ENCODE assay signal across 8 cellular contexts in genomic region chr22:40533712-40534378, GRCh38.
DNase-seq lines count a peak whose midpoint lies in the region; ATAC-seq and TF ChIP-seq lines count a peak whose summit lies in the region.

No MANE protein-coding gene starts in this region.

- no peak overlapping the region for H2AFZ ChIP-seq in SU-DHL-6 (ENCODE audit: low read depth, low read length, severe bottlenecking)

- peaks cover 25% of the 10 kb centered on the region for H3F3A ChIP-seq in SU-DHL-6 (ENCODE audit: insufficient read depth)

- H3K36me3 ChIP-seq in SU-DHL-6 (ENCODE audit: low read length) (no peaks in the 10 kb centered on the region; the same call in 1 of the 2 replicates), brain microvascular endothelial cell (replicated peaks) (no peaks in the 10 kb centered on the region)

- peak overlapping the region; percentile 88 for H3K4me2 ChIP-seq in SU-DHL-6 (ENCODE audit: low read depth, low read length, poor library complexity, severe bottlenecking)

- H4K20me1 ChIP-seq in SU-DHL-6 (ENCODE audit: low read depth, low read length), result no peaks in the 10 kb centered on the region

- peak overlapping the region; percentile 84 for H3K27ac ChIP-seq in SU-DHL-6 (ENCODE audit: low read depth, low read length)
- peak overlapping the region; percentile 70 for H3K27ac ChIP-seq in brain microvascular endothelial cell
- H3K27ac ChIP-seq in layer of hippocampus (ENCODE audit: low read depth, low read length), result peak overlapping the region; percentile 12

- peaks cover 65% of the 10 kb centered on the region for H3K79me2 ChIP-seq in SU-DHL-6 (ENCODE audit: insufficient read depth, low read length)

- TF ChIP-seq CTCF in SU-DHL-6 (IDR thresholded peaks at IDR 0.05; ENCODE audit: insufficient read depth, low read length, poor library complexity, severe bottlenecking), result no peak
- no peak for TF ChIP-seq CTCF in brain microvascular endothelial cell (IDR thresholded peaks at IDR 0.05; ENCODE audit: low read depth, low read length, missing control alignments)

- peak; percentile 69 for DNase-seq in brain microvascular endothelial cell
- peak; percentile 19 to 20 for DNase-seq in stimulated activated CD8-positive, alpha-beta memory T cell treated with anti-CD3 and anti-CD28 coated beads, Interleukin-7, amount 100 ng/mL, for 1 hour (ENCODE audit: low read depth in 2 of 2)
- no peak for DNase-seq in 8988T

- H3K27me3 ChIP-seq in SU-DHL-6 (ENCODE audit: low read length) (no peaks in the 10 kb centered on the region), brain microvascular endothelial cell (replicated peaks) (no peaks in the 10 kb centered on the region), layer of hippocampus (ENCODE audit: control insufficient read depth, insufficient read depth, low read length) (no peaks in the 10 kb centered on the region)

- H3K9ac ChIP-seq in SU-DHL-6 (ENCODE audit: low read length), result peak overlapping the region; percentile 63

- ATAC-seq in GM18861 (IDR thresholded peaks at IDR 0.05; ENCODE audit: unreplicated experiment), result peak; percentile 68
- peak; percentile 63 for ATAC-seq in HG03097 (IDR thresholded peaks at IDR 0.05; ENCODE audit: low FRiP score, unreplicated experiment)
- no peak for ATAC-seq in HG03025 (IDR thresholded peaks at IDR 0.05; ENCODE audit: low FRiP score, unreplicated experiment)

- in situ Hi-C loops in brain microvascular endothelial cell (cut with HindIII; ENCODE audit: low pct_ligation_motif_present, low sequenced_read_pairs), result loop anchor here (25.0 kb wide), 1 partner anchor 103 kb away; the partner anchor contains the start of gene MRTFA

- H3K4me3 ChIP-seq in SU-DHL-6 (ENCODE audit: insufficient read depth, low read length, poor library complexity, severe bottlenecking), result peak overlapping the region; percentile 79
- H3K4me3 ChIP-seq in brain microvascular endothelial cell (ENCODE audit: low read depth, low read length), result peak overlapping the region; percentile 58

- H3K9me2 ChIP-seq in SU-DHL-6 (replicated peaks; ENCODE audit: insufficient read depth, low read length), result no peaks in the 10 kb centered on the region

- no peaks in the 10 kb centered on the region for H3K9me3 ChIP-seq in SU-DHL-6 (ENCODE audit: insufficient read depth, low read length)

Comparison
In these comparisons a context has a peak if more than half of its experiments do, and no peak if none do; other contexts are left out.
1. H3K27ac ChIP-seq: peak in every context shown above with its lines; median percentile 84 in SU-DHL-6; 70 in brain microvascular endothelial cell; 12 in layer of hippocampus.